1 cellular context compared by ENCODE assay signal in the genomic region with DNA sequence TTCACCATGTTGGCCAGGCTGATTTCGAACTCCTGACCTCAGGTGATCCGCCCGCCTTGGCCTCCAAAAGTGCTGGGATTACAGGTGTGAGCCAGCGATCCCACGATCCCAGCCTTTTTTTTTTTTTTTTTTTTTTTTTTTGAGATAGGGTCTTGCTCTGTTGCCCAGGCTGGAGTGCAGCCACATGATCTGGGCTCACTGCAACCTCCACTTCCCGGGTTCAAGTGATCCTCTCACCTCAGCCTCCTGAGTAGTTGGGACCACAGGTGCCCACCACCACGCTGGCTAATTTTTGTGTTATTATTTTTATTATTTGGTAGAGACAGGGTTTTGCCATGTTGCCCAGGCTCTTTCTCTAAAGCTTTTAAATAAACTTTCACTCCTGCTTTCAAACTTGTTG.
TF ChIP-seq lines count a peak whose summit lies in the region.

No MANE protein-coding gene starts in this region.

TF ChIP-seq in WTC11, 78 proteins besides CTCF, POLR2A, EP300 and RAD21:
- TF ChIP-seq ZNF121 (CRISPR knock-in tag; IDR thresholded peaks at IDR 0.05) = peak; percentile 67; the same call in 1 of the 2 replicates
TF ChIP-seq in WTC11: peak in this region for 1; not testable (repeated sequence) for 77.
